In the genomic region with DNA sequence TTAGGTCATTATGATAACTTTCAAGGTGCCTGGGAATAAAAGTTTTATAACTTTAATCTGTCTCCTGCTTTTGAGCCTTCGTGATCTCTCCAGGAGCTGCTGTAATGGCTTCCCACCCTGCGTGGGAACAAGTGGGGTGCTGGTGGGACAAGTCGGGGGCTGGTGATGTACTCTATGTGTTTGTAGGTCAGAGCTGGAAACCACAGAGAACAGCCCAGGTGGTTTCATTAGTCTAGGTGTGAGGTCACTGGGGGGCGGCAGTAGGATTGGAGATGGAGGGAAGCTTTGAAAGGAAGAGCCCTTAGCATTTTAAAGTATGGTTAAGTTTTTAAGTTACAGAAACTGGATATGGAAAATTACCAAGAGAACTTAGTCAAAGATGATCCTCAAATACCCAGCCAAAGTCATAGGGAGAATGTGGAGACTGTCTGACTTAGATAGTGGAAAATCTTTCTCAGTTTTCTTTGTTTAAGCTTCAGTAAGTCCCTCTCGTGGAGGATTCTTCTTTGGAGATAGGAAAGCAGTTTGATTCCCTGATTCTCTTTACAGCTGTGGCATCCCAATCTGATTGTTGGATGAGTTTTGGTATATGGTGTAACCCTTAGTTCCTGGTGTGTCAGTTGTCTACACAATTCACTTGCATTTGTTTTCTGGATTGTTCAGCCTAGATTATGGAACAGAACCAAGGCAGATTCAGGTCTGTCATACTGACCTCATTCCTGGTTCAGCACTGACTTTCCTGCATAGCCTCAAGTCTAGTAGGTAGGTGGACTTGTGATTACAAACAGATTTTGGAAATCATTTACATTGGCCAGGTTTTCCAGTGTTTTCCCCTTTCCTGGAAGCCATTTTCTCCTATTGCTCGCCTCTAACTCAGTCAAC, we compare ENCODE assay signal across 10 cellular contexts.
DNase-seq lines count a peak whose midpoint lies in the region; ATAC-seq, FAIRE-seq and TF ChIP-seq lines count a peak whose summit lies in the region.
"Had no signal": no experiment of that assay in that cellular context is flagged by ENCODE, and none has a peak within 500 bp of the region (broad histone marks: within the 10 kb centered on the region; RNA-seq: fewer than 3 reads in every experiment).

No MANE protein-coding gene starts in this region.

- H3K36me3 ChIP-seq in bronchial epithelial cell (ENCODE audit: control insufficient read depth, insufficient read depth, low read length) (no peaks in the 10 kb centered on the region), sigmoid colon (no peaks in the 10 kb centered on the region)

- no peak for FAIRE-seq in bronchial epithelial cell (lab: Jason Lieb, UNC)

- H3K27me3 ChIP-seq in bronchial epithelial cell (ENCODE audit: control insufficient read depth, insufficient read depth, low read length) (no peaks in the 10 kb centered on the region), sigmoid colon (no peaks in the 10 kb centered on the region)

- TF ChIP-seq CTCF in bronchial epithelial cell (IDR thresholded peaks at IDR 0.05; ENCODE audit: insufficient read depth, low read length, severe bottlenecking), result no peak
- no peak for TF ChIP-seq CTCF in sigmoid colon (IDR thresholded peaks at IDR 0.05)

- H3K4me3 ChIP-seq in bronchial epithelial cell (ENCODE audit: low read depth, low read length) (no peak overlapping the region), sigmoid colon (no peak overlapping the region)

- DNase-seq in bronchial epithelial cell (ENCODE audit: low read depth), result peak; percentile 25
- DNase-seq in sigmoid colon, result no peak
- DNase-seq in COLO829 (ENCODE audit: low spot score), result no peak
- no peak for DNase-seq in RPMI8226
- DNase-seq in posterior cingulate gyrus, result no peak
- no peak for DNase-seq in NCI-H748 (lab: John Stamatoyannopoulos, UW; ENCODE audit: unreplicated experiment)
- DNase-seq: activated CD8-positive, alpha-beta memory T cell treated with anti-CD3 and anti-CD28 coated beads, Interleukin-2, amount 50 U/mL, for 48 hours; NCI-H2029 treated with DMSO at 0.1 percent for 48 hours had no signal

- ATAC-seq in GM19025 (IDR thresholded peaks at IDR 0.05; ENCODE audit: low read depth, unreplicated experiment) (peak; percentile 70), HG02943 (IDR thresholded peaks at IDR 0.05; ENCODE audit: low read depth, unreplicated experiment) (peak; percentile 80)

- peaks cover 2 to 66% (median 55%) of the 10 kb centered on the region in 4 donors for H3K4me1 ChIP-seq in sigmoid colon

- no peak for TF ChIP-seq EP300 in sigmoid colon (IDR thresholded peaks at IDR 0.05)

- H3K9me3 ChIP-seq in sigmoid colon, result no peaks in the 10 kb centered on the region

- intact Hi-C loops in sigmoid colon (cut with DNase I), result no loop called here
- intact Hi-C loops in posterior cingulate gyrus (cut with DNase I), result no loop called here

- TF ChIP-seq POLR2A in sigmoid colon (IDR thresholded peaks at IDR 0.05), result no peak

- H3K27ac ChIP-seq in sigmoid colon, result peak overlapping the region; percentile 14 to 90 (median 84)

- WGBS in sigmoid colon, 2 donors, result 87 to 90% methylated on average over 6 of the region's 6 CpGs
